Comparison of ENCODE assay signal across 27 cellular contexts in the genomic region with DNA sequence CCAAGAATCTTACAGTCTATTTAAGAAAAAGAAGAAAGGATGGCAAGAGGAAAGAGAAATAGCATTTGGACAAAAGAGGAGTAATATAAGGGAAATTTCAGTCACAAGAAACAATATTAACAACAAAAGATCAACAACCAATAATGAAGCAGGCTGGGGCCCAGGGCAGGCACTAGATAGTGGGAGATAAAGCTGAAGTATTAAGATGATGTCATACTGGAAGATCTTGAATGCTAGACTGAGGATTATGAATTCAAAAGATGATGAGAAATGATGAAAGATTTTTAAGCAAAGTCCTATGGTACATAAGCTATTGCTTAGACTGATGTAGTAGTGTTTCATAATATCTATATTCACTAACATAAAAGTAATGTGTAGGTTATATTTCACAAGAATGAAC. TPM values are rescaled to one million over a fixed set of nuclear protein-coding genes. Genes with fewer than 3 reads are reported as not detected.
DNase-seq lines count a peak whose midpoint lies in the region; ATAC-seq, FAIRE-seq and TF ChIP-seq lines count a peak whose summit lies in the region.
"Had no signal": no experiment of that assay in that cellular context is flagged by ENCODE, and none has a peak within 500 bp of the region (broad histone marks: within the 10 kb centered on the region; RNA-seq: fewer than 3 reads in every experiment).

No MANE protein-coding gene starts in this region.

- intact Hi-C loops in K562 (cut with micrococcal nuclease) = no loop called here

- no peak overlapping the region for H3K4me2 ChIP-seq in K562 (ENCODE audit: insufficient read depth, low read length)
- H3K4me2 ChIP-seq: BLaER1 had no signal

- H3K9me3 ChIP-seq in HEK293 (ENCODE audit: control insufficient read depth, insufficient read depth, low read depth, low read length) (no peaks in the 10 kb centered on the region), K562 (replicated peaks; ENCODE audit: control insufficient read depth, insufficient read depth, low read depth, low read length) (no peaks in the 10 kb centered on the region), right atrium auricular region (no peaks in the 10 kb centered on the region)
- H3K9me3 ChIP-seq: MG63, SJSA1 had no signal

- DNase-seq in activated T-cell treated with anti-CD3 and anti-CD28 coated beads, Interleukin-2, amount 50 U/mL, for 72 hours = no peak
- DNase-seq in activated T-cell treated with anti-CD3 and anti-CD28 coated beads, Interleukin-2, amount 50 U/mL, for 4 hours = no peak
- DNase-seq in K562 (ENCODE audit: extremely low read depth in 1 of 4, low spot score in 3 of 4) (no peak), NCI-H1930 (lab: John Stamatoyannopoulos, UW) (no peak), right atrium auricular region (ENCODE audit: low spot score) (no peak)
- DNase-seq: CD4-positive, alpha-beta T cell; COR-L47; DMS53; KBM-7; MG63; NCI-H1105 treated with DMSO at 0.1 percent for 48 hours; NCI-H146; NCI-H2029 treated with DMSO at 0.1 percent for 48 hours; NCI-H446 treated with DMSO at 0.1 percent for 48 hours; NCI-H526; NCI-H82; NK-92 treated with Interleukin-12 subunit alpha and Interleukin-12 subunit beta, amount 100 ng/mL, for 24 hours; PC-3 had no signal

- FAIRE-seq in K562 (lab: Jason Lieb, UNC) = no peak
- FAIRE-seq: G401.6, GM12878, H1 had no signal

- H2AFZ ChIP-seq in K562 (ENCODE audit: low read depth, low read length) = no peak overlapping the region

- in situ Hi-C loops in K562 (cut with MboI) = no loop called here

- H3K36me3 Mint-ChIP-seq in activated T-cell treated with anti-CD3 and anti-CD28 coated beads, Interleukin-2, amount 50 U/mL, for 72 hours (ENCODE audit: insufficient read depth in 2 of 2) = peaks cover 14 to 19% of the 10 kb centered on the region in 2 donors
- H3K36me3 Mint-ChIP-seq in activated T-cell treated with anti-CD3 and anti-CD28 coated beads, Interleukin-2, amount 50 U/mL, for 4 hours (ENCODE audit: insufficient read depth) = peaks cover 9% of the 10 kb centered on the region

- no peak overlapping the region for H3K9ac ChIP-seq in K562 (ENCODE audit: insufficient read depth in 1 of 2, low read depth in 2 of 2, low read length in 2 of 2)
- H3K9ac ChIP-seq: BLaER1 had no signal

- no peaks in the 10 kb centered on the region for H4K20me1 ChIP-seq in K562 (replicated peaks; ENCODE audit: control insufficient read depth, insufficient read depth, low read length)
- H4K20me1 ChIP-seq: BLaER1 had no signal

- POLR2A ChIA-PET in HEK293 (lab: Yijun Ruan, JAX) (no interaction called here), K562 (lab: Yijun Ruan, JAX) (interaction anchor here (1.2 to 1.4 kb wide), 2 partner anchors 35 to 65 kb away, joined by 3 to 4 read pairs; no protein-coding TSS in a partner anchor)

- TF ChIP-seq CTCF in HEK293 (tag by site-specific recombination; IDR thresholded peaks at IDR 0.05) (no peak), K562 (IDR thresholded peaks at IDR 0.05 in 2 of 3, conservative IDR thresholded peaks at IDR 0.05 in 1 of 3; ENCODE audit: insufficient read depth in 2 of 3, low read depth in 1 of 3, low read length in 3 of 3) (no peak), right atrium auricular region (IDR thresholded peaks at IDR 0.05) (no peak)

- H3K4me1 ChIP-seq in HEK293 (ENCODE audit: control insufficient read depth, insufficient read depth, low read length) (peaks cover 8% of the 10 kb centered on the region), K562 (replicated peaks in 1 of 2; ENCODE audit: control insufficient read depth in 2 of 2, insufficient read depth in 2 of 2, low read length in 2 of 2) (peaks cover 0 to 2% of the 10 kb centered on the region in 2 experiments; a peak in 1 of 5 replicates), right atrium auricular region (no peaks in the 10 kb centered on the region)
- H3K4me1 ChIP-seq: BLaER1 had no signal

- peaks cover 18% of the 10 kb centered on the region for H3K4me1 Mint-ChIP-seq in activated T-cell treated with anti-CD3 and anti-CD28 coated beads, Interleukin-2, amount 50 U/mL, for 72 hours (ENCODE audit: low read depth)
- H3K4me1 Mint-ChIP-seq in activated T-cell treated with anti-CD3 and anti-CD28 coated beads, Interleukin-2, amount 50 U/mL, for 4 hours (ENCODE audit: low read depth) = peaks cover 8% of the 10 kb centered on the region

- H3K27ac ChIP-seq in HEK293 (ENCODE audit: extremely low read depth, low read depth, low read length) (no peak overlapping the region), K562 (ENCODE audit: extremely low read depth, low read depth, low read length) (no peak overlapping the region), right atrium auricular region (no peak overlapping the region)
- H3K27ac ChIP-seq: BLaER1, SJSA1 had no signal

- no peak for TF ChIP-seq RAD21 in K562 (CRISPR knock-in tag; conservative IDR thresholded peaks at IDR 0.05 in 1 of 2, IDR thresholded peaks at IDR 0.05 in 1 of 2)

- no peak for TF ChIP-seq POLR2A in K562 (conservative IDR thresholded peaks at IDR 0.05)

- H3K36me3 ChIP-seq in HEK293 (ENCODE audit: control insufficient read depth in 2 of 2, insufficient read depth in 1 of 2, low read length in 2 of 2) (peaks cover 0 to 6% of the 10 kb centered on the region in 2 experiments; a peak in 1 of 3 replicates), K562 (ENCODE audit: control insufficient read depth, insufficient read depth, low read length) (no peaks in the 10 kb centered on the region; the same call in 2 of the 3 replicates), right atrium auricular region (no peaks in the 10 kb centered on the region)
- H3K36me3 ChIP-seq: MG63 had no signal

- H3K9me3 Mint-ChIP-seq in activated T-cell treated with anti-CD3 and anti-CD28 coated beads, Interleukin-2, amount 50 U/mL, for 72 hours = no peaks in the 10 kb centered on the region
- H3K9me3 Mint-ChIP-seq in activated T-cell treated with anti-CD3 and anti-CD28 coated beads, Interleukin-2, amount 50 U/mL, for 4 hours = no peaks in the 10 kb centered on the region
- H3K9me3 Mint-ChIP-seq: CD4-positive, alpha-beta T cell had no signal

- H3K27me3 Mint-ChIP-seq in activated T-cell treated with anti-CD3 and anti-CD28 coated beads, Interleukin-2, amount 50 U/mL, for 72 hours (ENCODE audit: low read depth) = no peaks in the 10 kb centered on the region
- H3K27me3 Mint-ChIP-seq in activated T-cell treated with anti-CD3 and anti-CD28 coated beads, Interleukin-2, amount 50 U/mL, for 4 hours (ENCODE audit: low read depth) = no peaks in the 10 kb centered on the region
- H3K27me3 Mint-ChIP-seq: CD4-positive, alpha-beta T cell had no signal

- H3K27me3 ChIP-seq in K562 (ENCODE audit: control insufficient read depth in 2 of 2, insufficient read depth in 2 of 2, low read length in 2 of 2) (no peaks in the 10 kb centered on the region), right atrium auricular region (no peaks in the 10 kb centered on the region)
- H3K27me3 ChIP-seq: BLaER1, MG63, SJSA1 had no signal

- no peak for ATAC-seq in activated T-cell treated with anti-CD3 and anti-CD28 coated beads, Interleukin-2, amount 50 U/mL, for 72 hours (replicated peaks in 1 of 2)
- ATAC-seq in activated T-cell treated with anti-CD3 and anti-CD28 coated beads, Interleukin-2, amount 50 U/mL, for 4 hours = no peak
- ATAC-seq in K562 (no peak), HG03159 (IDR thresholded peaks at IDR 0.05; ENCODE audit: unreplicated experiment) (no peak)
- ATAC-seq: GM12878, HCT116, PC-3, Right ventricle myocardium inferior had no signal

- no peak overlapping the region for H3K4me3 Mint-ChIP-seq in activated T-cell treated with anti-CD3 and anti-CD28 coated beads, Interleukin-2, amount 50 U/mL, for 72 hours
- H3K4me3 Mint-ChIP-seq in activated T-cell treated with anti-CD3 and anti-CD28 coated beads, Interleukin-2, amount 50 U/mL, for 4 hours = no peak overlapping the region
- H3K4me3 Mint-ChIP-seq: CD4-positive, alpha-beta T cell had no signal

- H3K79me2 ChIP-seq in K562 (ENCODE audit: control insufficient read depth, insufficient read depth, low read length) = no peaks in the 10 kb centered on the region

- H3K4me3 ChIP-seq in HEK293 (ENCODE audit: low read depth, low read length) = no peak overlapping the region
- H3K4me3 ChIP-seq in K562 = no peak overlapping the region
- no peak overlapping the region for H3K4me3 ChIP-seq in right atrium auricular region
- H3K4me3 ChIP-seq: BLaER1, GM12878, MG63, SJSA1 had no signal

- CTCF ChIA-PET in HEK293 (lab: Yijun Ruan, JAX) = interaction anchor here (1.5 to 3.3 kb wide), 2 partner anchors 13 to 83 kb away, joined by 4 to 28 read pairs; no protein-coding TSS in a partner anchor
- CTCF ChIA-PET in K562 (lab: Yijun Ruan, JAX; ENCODE audit: low intra/inter-chr PET ratio) = no interaction called here

- BruUV-seq in K562 (replicated peaks; lab: Mats Ljungman, UMichigan) = no TSS peak

- no peaks in the 10 kb centered on the region for H3K9me1 ChIP-seq in K562 (ENCODE audit: control insufficient read depth, insufficient read depth, low read length)

- H3K27ac Mint-ChIP-seq in activated T-cell treated with anti-CD3 and anti-CD28 coated beads, Interleukin-2, amount 50 U/mL, for 72 hours = peak overlapping the region; percentile 0
- H3K27ac Mint-ChIP-seq: CD4-positive, alpha-beta T cell had no signal

- TF ChIP-seq EP300 in K562 (IDR thresholded peaks at IDR 0.05; ENCODE audit: low read length) = no peak

TF ChIP-seq in K562, 482 proteins besides CTCF, POLR2A, EP300 and RAD21 (continues in another document):
- TF ChIP-seq TAL1 (IDR thresholded peaks at IDR 0.05) = no peak

RNA-seq across cellular contexts. Expression of a gene that starts 51.8 kb away (rescaled TPM):
- 100 to 1,000 TPM; 253 to 291 TPM for total RNA-seq in activated T-cell treated with anti-CD3 and anti-CD28 coated beads, Interleukin-2, amount 50 U/mL, for 72 hours
- total RNA-seq in activated T-cell treated with anti-CD3 and anti-CD28 coated beads, Interleukin-2, amount 50 U/mL, for 4 hours = 10 to 100 TPM; 74.7 to 85.7 (median 83.2) TPM
- total RNA-seq in K562 (2011; cell fraction: chromatin; rRNA removed; ENCODE audit: low replicate concordance) = 0.46 and 1.2 TPM in 2 replicates
- 0.67 and 0.79 TPM in 2 replicates for total RNA-seq in K562 (2011; cell fraction: nucleolus; rRNA removed)
- total RNA-seq in K562 (2011; cell fraction: nucleoplasm; rRNA removed) = 0.59 and 1.1 TPM in 2 replicates
- total RNA-seq in K562 (2014; rRNA removed) (0.04 and 0.82 TPM in 2 replicates), K562 (2014; rRNA removed; fragmentation: Illumina TruSeq; extraction: Trizol) (0.11 and 0.38 TPM in 2 replicates), K562 (2015; rRNA removed; fragmentation: Illumina TruSeq; extraction: Trizol) (0.11 and 0.19 TPM in 2 replicates), K562 (2021) (0.63 and 0.86 TPM in 2 replicates), right atrium auricular region (10 to 100 TPM; 19.3 to 19.8 TPM)
- polyA plus RNA-seq in K562 (2011; rRNA removed) (0.04 and 0.09 TPM in 2 replicates), K562 (2014; fragmentation: Illumina TruSeq; extraction: Trizol) (0.08 and 0.09 TPM in 2 replicates), K562 (2014; fragmentation: Nextera tagmentation; extraction: Ambion mirVana) (not detected), K562 (2014; rRNA removed) (0.12 and 0.52 TPM in 2 replicates)
- 0.04 and 0.31 TPM in 2 replicates for polyA plus RNA-seq in K562 (2011; cell fraction: cytosol; rRNA removed)
- 0.30 and 0.63 TPM in 2 replicates for polyA plus RNA-seq in K562 (2011; cell fraction: nucleus; rRNA removed)
- 0.17 and 0.46 TPM in 2 replicates for polyA plus RNA-seq in K562 (2012)
- 0.04 and 0.18 TPM in 2 replicates for polyA minus RNA-seq in K562 (2011; rRNA and poly(A)+ RNA removed)
- not detected in 2 replicates for polyA minus RNA-seq in K562 (2011; cell fraction: cytosol; rRNA and poly(A)+ RNA removed)
- polyA minus RNA-seq in K562 (2011; cell fraction: nucleus; rRNA and poly(A)+ RNA removed) = 0.27 and 0.44 TPM in 2 replicates
- total RNA-seq: SJSA1 had no signal

Comparison
In these comparisons a context has a peak if more than half of its experiments do, and no peak if none do; other contexts are left out.
1. RNA of a gene that starts 51.8 kb away (total RNA-seq): 253 to 291 TPM in activated T-cell treated with anti-CD3 and anti-CD28 coated beads, Interleukin-2, amount 50 U/mL, for 72 hours, 74.7 to 85.7 TPM in activated T-cell treated with anti-CD3 and anti-CD28 coated beads, Interleukin-2, amount 50 U/mL, for 4 hours and 19.3 to 19.8 TPM in right atrium auricular region; 0.04 to 1.2 TPM in K562; every median in the first group is over 4 times any median in the second.